ENCODE assay signal across 1 cellular context in the genomic region with DNA sequence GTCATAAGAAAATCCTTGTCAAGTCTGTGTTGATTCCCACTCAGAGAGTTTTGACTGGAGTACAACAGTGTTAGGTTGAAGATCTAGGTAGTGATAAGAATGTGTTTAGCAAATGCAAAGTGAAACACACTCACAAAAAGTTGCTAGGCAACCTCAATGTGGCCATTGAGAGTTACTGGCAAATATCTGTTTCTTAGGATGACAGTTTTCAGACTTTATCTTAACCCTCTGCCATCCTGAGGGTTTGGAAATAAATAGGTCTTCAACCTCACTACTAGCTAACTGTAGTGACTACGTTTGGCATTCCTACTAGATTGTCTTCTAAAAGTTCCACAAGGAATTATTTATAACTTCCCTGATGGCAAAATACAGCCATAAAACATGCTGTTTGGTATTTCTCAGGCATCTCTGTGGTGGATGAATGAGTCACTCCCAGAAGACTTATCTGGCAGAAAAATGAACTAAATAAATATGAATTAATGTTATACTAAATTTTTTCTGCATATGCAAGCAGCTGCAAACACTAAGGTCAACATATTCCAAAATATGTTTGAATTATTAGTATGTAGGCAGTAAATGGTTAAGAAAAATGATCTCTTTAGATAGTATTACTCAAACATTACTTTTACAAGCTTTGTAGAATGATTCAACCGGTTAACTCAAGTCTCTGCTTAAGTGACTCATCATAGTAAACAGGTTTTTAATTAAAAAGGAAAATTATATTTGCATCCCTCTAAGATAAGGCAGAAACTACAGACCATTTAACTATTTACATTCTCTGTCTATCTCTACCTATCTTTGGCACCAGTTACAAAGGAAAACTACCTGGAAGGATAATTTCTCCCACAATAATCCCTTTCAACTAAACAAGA.
TF ChIP-seq lines count a peak whose summit lies in the region.

No MANE protein-coding gene starts in this region.

TF ChIP-seq in HEK293, 187 proteins besides CTCF, POLR2A, EP300 and RAD21 (continued from another document and continues in another):
- TF ChIP-seq, protein P1, sequence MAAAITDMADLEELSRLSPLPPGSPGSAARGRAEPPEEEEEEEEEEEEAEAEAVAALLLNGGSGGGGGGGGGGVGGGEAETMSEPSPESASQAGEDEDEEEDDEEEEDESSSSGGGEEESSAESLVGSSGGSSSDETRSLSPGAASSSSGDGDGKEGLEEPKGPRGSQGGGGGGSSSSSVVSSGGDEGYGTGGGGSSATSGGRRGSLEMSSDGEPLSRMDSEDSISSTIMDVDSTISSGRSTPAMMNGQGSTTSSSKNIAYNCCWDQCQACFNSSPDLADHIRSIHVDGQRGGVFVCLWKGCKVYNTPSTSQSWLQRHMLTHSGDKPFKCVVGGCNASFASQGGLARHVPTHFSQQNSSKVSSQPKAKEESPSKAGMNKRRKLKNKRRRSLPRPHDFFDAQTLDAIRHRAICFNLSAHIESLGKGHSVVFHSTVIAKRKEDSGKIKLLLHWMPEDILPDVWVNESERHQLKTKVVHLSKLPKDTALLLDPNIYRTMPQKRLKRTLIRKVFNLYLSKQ (tag by site-specific recombination; IDR thresholded peaks at IDR 0.05; ENCODE audit: borderline replicate concordance): no peak
- no peak for TF ChIP-seq ZNF354C (tag by site-specific recombination; IDR thresholded peaks at IDR 0.05; ENCODE audit: borderline replicate concordance, low read depth)
- TF ChIP-seq, protein P2, sequence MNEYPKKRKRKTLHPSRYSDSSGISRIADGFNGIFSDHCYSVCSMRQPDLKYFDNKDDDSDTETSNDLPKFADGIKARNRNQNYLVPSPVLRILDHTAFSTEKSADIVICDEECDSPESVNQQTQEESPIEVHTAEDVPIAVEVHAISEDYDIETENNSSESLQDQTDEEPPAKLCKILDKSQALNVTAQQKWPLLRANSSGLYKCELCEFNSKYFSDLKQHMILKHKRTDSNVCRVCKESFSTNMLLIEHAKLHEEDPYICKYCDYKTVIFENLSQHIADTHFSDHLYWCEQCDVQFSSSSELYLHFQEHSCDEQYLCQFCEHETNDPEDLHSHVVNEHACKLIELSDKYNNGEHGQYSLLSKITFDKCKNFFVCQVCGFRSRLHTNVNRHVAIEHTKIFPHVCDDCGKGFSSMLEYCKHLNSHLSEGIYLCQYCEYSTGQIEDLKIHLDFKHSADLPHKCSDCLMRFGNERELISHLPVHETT (tag by site-specific recombination; IDR thresholded peaks at IDR 0.05): no peak; the same call in 1 of the 2 replicates
- TF ChIP-seq KLF1 (tag by site-specific recombination; IDR thresholded peaks at IDR 0.05): no peak
- TF ChIP-seq ZBTB8A (tag by site-specific recombination; IDR thresholded peaks at IDR 0.05): no peak
- TF ChIP-seq ZNF433 (tag by site-specific recombination; IDR thresholded peaks at IDR 0.05; ENCODE audit: low read depth): no peak
- TF ChIP-seq ZNF792 (tag by site-specific recombination; IDR thresholded peaks at IDR 0.05): no peak
- no peak for TF ChIP-seq ZNF140 (tag by site-specific recombination; IDR thresholded peaks at IDR 0.05)
- no peak for TF ChIP-seq ZNF16 (tag by site-specific recombination; IDR thresholded peaks at IDR 0.05; ENCODE audit: low read depth)
- TF ChIP-seq, protein P3, sequence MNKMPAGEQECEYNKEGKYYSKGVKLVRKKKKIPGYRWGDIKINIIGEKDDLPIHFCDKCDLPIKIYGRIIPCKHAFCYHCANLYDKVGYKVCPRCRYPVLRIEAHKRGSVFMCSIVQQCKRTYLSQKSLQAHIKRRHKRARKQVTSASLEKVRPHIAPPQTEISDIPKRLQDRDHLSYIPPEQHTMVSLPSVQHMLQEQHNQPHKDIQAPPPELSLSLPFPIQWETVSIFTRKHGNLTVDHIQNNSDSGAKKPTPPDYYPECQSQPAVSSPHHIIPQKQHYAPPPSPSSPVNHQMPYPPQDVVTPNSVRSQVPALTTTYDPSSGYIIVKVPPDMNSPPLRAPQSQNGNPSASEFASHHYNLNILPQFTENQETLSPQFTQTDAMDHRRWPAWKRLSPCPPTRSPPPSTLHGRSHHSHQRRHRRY (tag by site-specific recombination; IDR thresholded peaks at IDR 0.05): no peak
- TF ChIP-seq BCL11B (tag by site-specific recombination; IDR thresholded peaks at IDR 0.05; ENCODE audit: low read depth): no peak
- TF ChIP-seq ZNF114 (tag by site-specific recombination; IDR thresholded peaks at IDR 0.05): no peak
- TF ChIP-seq ZSCAN23 (tag by site-specific recombination; IDR thresholded peaks at IDR 0.05): no peak
- peak; percentile 90 for TF ChIP-seq ZNF366 (tag by site-specific recombination; conservative IDR thresholded peaks at IDR 0.05)
- TF ChIP-seq ZNF561 (tag by site-specific recombination; IDR thresholded peaks at IDR 0.05; ENCODE audit: borderline replicate concordance): no peak
- no peak for TF ChIP-seq ZNF707 (tag by site-specific recombination; IDR thresholded peaks at IDR 0.05)
- TF ChIP-seq ZNF530 (tag by site-specific recombination; IDR thresholded peaks at IDR 0.05; ENCODE audit: low read depth): no peak
- TF ChIP-seq ZBTB7A (tag by site-specific recombination; IDR thresholded peaks at IDR 0.05; ENCODE audit: low read depth): no peak
- no peak for TF ChIP-seq ZNF214 (tag by site-specific recombination; IDR thresholded peaks at IDR 0.05; ENCODE audit: borderline replicate concordance)
- no peak for TF ChIP-seq ZNF423 (tag by site-specific recombination; IDR thresholded peaks at IDR 0.05)
- TF ChIP-seq, protein P4, sequence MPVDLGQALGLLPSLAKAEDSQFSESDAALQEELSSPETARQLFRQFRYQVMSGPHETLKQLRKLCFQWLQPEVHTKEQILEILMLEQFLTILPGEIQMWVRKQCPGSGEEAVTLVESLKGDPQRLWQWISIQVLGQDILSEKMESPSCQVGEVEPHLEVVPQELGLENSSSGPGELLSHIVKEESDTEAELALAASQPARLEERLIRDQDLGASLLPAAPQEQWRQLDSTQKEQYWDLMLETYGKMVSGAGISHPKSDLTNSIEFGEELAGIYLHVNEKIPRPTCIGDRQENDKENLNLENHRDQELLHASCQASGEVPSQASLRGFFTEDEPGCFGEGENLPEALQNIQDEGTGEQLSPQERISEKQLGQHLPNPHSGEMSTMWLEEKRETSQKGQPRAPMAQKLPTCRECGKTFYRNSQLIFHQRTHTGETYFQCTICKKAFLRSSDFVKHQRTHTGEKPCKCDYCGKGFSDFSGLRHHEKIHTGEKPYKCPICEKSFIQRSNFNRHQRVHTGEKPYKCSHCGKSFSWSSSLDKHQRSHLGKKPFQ (tag by site-specific recombination; IDR thresholded peaks at IDR 0.05): no peak
- no peak for TF ChIP-seq ZNF239 (tag by site-specific recombination; IDR thresholded peaks at IDR 0.05)
- no peak for TF ChIP-seq GLI4 (tag by site-specific recombination; IDR thresholded peaks at IDR 0.05)
- TF ChIP-seq SCRT2 (tag by site-specific recombination; IDR thresholded peaks at IDR 0.05): peak; percentile 81
- TF ChIP-seq SCRT1 (tag by site-specific recombination; IDR thresholded peaks at IDR 0.05; ENCODE audit: borderline replicate concordance): no peak
- TF ChIP-seq, protein P5, sequence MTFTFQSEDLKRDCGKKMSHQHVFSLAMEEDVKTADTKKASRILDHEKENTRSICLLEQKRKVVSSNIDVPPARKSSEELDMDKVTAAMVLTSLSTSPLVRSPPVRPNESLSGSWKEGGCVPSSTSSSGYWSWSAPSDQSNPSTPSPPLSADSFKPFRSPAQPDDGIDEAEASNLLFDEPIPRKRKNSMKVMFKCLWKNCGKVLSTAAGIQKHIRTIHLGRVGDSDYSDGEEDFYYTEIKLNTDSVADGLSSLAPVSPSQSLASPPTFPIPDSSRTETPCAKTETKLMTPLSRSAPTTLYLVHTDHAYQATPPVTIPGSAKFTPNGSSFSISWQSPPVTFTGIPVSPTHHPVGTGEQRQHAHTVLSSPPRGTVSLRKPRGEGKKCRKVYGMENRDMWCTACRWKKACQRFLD (tag by site-specific recombination; IDR thresholded peaks at IDR 0.05): no peak
- TF ChIP-seq, protein P6, sequence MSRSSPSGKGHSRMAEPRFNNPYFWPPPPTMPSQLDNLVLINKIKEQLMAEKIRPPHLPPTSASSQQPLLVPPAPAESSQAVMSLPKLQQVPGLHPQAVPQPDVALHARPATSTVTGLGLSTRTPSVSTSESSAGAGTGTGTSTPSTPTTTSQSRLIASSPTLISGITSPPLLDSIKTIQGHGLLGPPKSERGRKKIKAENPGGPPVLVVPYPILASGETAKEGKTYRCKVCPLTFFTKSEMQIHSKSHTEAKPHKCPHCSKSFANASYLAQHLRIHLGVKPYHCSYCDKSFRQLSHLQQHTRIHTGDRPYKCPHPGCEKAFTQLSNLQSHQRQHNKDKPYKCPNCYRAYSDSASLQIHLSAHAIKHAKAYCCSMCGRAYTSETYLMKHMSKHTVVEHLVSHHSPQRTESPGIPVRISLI (tag by site-specific recombination; IDR thresholded peaks at IDR 0.05): 0 out of 2 replicates have a peak, but pooled peaks have one; percentile 22
- TF ChIP-seq ZNF629 (tag by site-specific recombination; IDR thresholded peaks at IDR 0.05): peak; percentile 68
- peak; percentile 84 for TF ChIP-seq SP7 (tag by site-specific recombination; IDR thresholded peaks at IDR 0.05)
- TF ChIP-seq, protein P7, sequence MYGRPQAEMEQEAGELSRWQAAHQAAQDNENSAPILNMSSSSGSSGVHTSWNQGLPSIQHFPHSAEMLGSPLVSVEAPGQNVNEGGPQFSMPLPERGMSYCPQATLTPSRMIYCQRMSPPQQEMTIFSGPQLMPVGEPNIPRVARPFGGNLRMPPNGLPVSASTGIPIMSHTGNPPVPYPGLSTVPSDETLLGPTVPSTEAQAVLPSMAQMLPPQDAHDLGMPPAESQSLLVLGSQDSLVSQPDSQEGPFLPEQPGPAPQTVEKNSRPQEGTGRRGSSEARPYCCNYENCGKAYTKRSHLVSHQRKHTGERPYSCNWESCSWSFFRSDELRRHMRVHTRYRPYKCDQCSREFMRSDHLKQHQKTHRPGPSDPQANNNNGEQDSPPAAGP (tag by site-specific recombination; IDR thresholded peaks at IDR 0.05): no peak
- no peak for TF ChIP-seq YY2 (tag by site-specific recombination; IDR thresholded peaks at IDR 0.05)
- no peak for TF ChIP-seq SETDB1 (IDR thresholded peaks at IDR 0.05; ENCODE audit: insufficient read length, low read length)
- no peak for TF ChIP-seq ZIC2 (tag by site-specific recombination; IDR thresholded peaks at IDR 0.05)
- TF ChIP-seq, protein P8, sequence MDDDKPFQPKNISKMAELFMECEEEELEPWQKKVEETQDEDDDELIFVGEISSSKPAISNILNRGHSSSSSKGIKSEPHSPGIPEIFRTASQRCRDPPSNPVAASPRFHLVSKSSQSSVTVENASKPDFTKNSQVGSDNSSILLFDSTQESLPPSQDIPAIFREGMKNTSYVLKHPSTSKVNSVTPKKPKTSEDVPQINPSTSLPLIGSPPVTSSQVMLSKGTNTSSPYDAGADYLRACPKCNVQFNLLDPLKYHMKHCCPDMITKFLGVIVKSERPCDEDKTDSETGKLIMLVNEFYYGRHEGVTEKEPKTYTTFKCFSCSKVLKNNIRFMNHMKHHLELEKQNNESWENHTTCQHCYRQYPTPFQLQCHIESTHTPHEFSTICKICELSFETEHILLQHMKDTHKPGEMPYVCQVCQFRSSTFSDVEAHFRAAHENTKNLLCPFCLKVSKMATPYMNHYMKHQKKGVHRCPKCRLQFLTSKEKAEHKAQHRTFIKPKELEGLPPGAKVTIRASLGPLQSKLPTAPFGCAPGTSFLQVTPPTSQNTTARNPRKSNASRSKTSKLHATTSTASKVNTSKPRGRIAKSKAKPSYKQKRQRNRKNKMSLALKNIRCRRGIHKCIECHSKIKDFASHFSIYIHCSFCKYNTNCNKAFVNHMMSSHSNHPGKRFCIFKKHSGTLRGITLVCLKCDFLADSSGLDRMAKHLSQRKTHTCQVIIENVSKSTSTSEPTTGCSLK (tag by site-specific recombination; IDR thresholded peaks at IDR 0.05): no peak
- no peak for TF ChIP-seq ZNF596 (tag by site-specific recombination; IDR thresholded peaks at IDR 0.05)
- TF ChIP-seq, protein P9, sequence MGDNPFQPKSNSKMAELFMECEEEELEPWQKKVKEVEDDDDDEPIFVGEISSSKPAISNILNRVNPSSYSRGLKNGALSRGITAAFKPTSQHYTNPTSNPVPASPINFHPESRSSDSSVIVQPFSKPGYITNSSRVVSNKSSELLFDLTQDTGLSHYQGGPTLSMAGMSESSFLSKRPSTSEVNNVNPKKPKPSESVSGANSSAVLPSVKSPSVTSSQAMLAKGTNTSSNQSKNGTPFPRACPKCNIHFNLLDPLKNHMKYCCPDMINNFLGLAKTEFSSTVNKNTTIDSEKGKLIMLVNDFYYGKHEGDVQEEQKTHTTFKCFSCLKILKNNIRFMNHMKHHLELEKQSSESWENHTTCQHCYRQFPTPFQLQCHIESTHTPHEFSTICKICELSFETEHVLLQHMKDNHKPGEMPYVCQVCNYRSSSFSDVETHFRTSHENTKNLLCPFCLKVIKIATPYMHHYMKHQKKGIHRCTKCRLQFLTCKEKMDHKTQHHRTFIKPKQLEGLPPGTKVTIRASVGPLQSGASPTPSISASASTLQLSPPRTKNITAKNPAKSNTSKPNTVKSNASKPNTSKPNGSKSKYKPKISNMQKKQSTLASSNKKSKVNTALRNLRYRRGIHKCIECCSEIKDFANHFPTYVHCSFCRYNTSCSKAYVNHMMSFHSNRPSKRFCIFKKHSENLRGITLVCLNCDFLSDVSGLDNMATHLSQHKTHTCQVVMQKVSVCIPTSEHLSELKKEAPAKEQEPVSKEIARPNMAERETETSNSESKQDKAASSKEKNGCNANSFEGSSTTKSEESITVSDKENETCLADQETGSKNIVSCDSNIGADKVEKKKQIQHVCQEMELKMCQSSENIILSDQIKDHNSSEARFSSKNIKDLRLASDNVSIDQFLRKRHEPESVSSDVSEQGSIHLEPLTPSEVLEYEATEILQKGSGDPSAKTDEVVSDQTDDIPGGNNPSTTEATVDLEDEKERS (tag by site-specific recombination; IDR thresholded peaks at IDR 0.05): no peak
- TF ChIP-seq ZNF416 (tag by site-specific recombination; IDR thresholded peaks at IDR 0.05): no peak
- TF ChIP-seq TRIM28 (IDR thresholded peaks at IDR 0.05; ENCODE audit: borderline replicate concordance, low read length): no peak
- TF ChIP-seq ZFP41 (tag by site-specific recombination; IDR thresholded peaks at IDR 0.05; ENCODE audit: borderline replicate concordance): no peak
- no peak for TF ChIP-seq BCL11A (tag by site-specific recombination; IDR thresholded peaks at IDR 0.05; ENCODE audit: low read depth)
- TF ChIP-seq ZNF621 (tag by site-specific recombination; IDR thresholded peaks at IDR 0.05): no peak
- TF ChIP-seq KLF8 (tag by site-specific recombination; IDR thresholded peaks at IDR 0.05): peak; percentile 56; the same call in 1 of the 2 replicates
- TF ChIP-seq ZNF501 (tag by site-specific recombination; IDR thresholded peaks at IDR 0.05): no peak
- TF ChIP-seq ZNF677 (tag by site-specific recombination; IDR thresholded peaks at IDR 0.05): no peak
- TF ChIP-seq ZNF211 (tag by site-specific recombination; IDR thresholded peaks at IDR 0.05; ENCODE audit: low read depth): no peak
- no peak for TF ChIP-seq IKZF3 (tag by site-specific recombination; IDR thresholded peaks at IDR 0.05)
- TF ChIP-seq ZNF626 (tag by site-specific recombination; IDR thresholded peaks at IDR 0.05): no peak
